ENCODE assay signal across 1 cellular context in the genomic region with DNA sequence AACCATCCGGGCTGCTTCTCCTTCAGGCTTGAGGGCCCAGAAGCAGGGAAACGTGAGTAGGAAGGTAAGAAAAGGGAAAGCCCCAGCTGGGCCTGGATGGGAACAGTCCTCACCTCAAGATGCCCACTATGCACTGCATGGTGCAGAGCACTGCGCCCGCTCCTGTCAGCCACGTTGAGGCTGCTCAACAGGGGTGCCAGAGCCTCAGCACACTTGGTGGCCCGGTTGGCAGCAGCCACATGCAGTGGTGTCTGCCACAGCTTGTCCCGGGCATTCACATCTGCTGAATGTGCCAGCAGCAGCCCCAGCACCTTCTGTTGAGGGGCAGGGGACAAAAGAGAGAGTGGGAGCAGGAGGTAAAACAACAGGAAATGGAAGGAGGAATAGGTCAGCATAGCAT.
TF ChIP-seq lines count a peak whose summit lies in the region.

No MANE protein-coding gene starts in this region.

TF ChIP-seq in A549, 52 proteins besides CTCF, POLR2A, EP300 and RAD21:
- no peak for TF ChIP-seq TFCP2L1 (CRISPR knock-in tag; IDR thresholded peaks at IDR 0.05)
